ENCODE assay signal across 9 cellular contexts in the genomic region with DNA sequence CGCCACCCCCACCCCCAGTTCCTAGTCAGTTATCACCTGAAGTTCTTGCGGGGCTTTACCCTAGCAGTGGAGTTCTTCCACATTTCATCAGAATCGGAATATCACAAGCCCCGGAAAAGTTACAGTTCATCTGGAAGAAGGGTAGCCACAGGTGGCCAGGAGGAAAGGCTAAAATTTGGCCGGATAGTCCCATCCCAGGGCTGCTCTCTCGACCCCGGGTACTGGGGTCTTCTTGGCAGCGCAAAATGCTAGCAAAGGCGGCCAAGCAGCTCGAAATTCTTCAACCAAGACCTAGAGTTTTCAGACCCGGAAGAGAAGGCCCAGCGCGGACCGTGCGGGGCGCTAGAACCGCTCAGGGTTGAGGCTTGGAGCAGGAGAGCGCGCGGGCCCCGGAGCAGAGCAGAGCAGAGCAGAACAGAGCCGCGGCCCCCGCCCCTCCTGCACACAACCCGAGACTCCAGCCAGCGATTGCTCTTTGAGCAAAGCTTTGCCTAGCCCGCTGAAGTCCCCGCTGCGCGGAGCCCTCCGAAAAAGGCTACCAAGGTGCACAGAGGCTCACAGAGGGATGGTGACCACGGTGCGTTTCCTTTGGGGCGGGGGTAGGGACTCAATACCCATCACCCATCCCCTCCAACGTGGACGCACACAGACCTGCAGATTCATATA. TPM values are rescaled to one million over a fixed set of nuclear protein-coding genes. Genes with fewer than 3 reads are reported as not detected.
DNase-seq lines count a peak whose midpoint lies in the region; ATAC-seq, FAIRE-seq and TF ChIP-seq lines count a peak whose summit lies in the region.
"Had no signal": no experiment of that assay in that cellular context is flagged by ENCODE, and none has a peak within 500 bp of the region (broad histone marks: within the 10 kb centered on the region; RNA-seq: fewer than 3 reads in every experiment).

No MANE protein-coding gene starts in this region.

- DNase-seq in chondrocyte (ENCODE audit: low spot score) (no peak), HepG2 (ENCODE audit: low spot score) (no peak), NOMO-1 treated with DMSO at 0.1 percent for 48 hours (lab: John Stamatoyannopoulos, UW; ENCODE audit: unreplicated experiment) (no peak), NCI-H69 (lab: John Stamatoyannopoulos, UW) (no peak), NCI-H226 (no peak)
- no peak for DNase-seq in activated naive CD4-positive, alpha-beta T cell treated with anti-CD3 and anti-CD28 coated beads, Interleukin-2, amount 50 U/mL, for 16 hours
- DNase-seq: NCI-H524 had no signal

- no peak for TF ChIP-seq CTCF in chondrocyte (IDR thresholded peaks at IDR 0.05)
- no peak for TF ChIP-seq CTCF in HepG2 (CRISPR knock-in tag; IDR thresholded peaks at IDR 0.05)

- peaks cover 19% of the 10 kb centered on the region for H3K4me1 Mint-ChIP-seq in chondrocyte (ENCODE audit: low read depth)

- H2AFZ ChIP-seq in HepG2 (ENCODE audit: low read length): no peak overlapping the region

- POLR2A ChIA-PET in HepG2 (lab: Yijun Ruan, JAX): no interaction called here

- H4K20me1 ChIP-seq in HepG2 (ENCODE audit: insufficient read depth, low read length): no peaks in the 10 kb centered on the region

- CTCF ChIA-PET in HepG2 (lab: Yijun Ruan, JAX; ENCODE audit: low intra/inter-chr PET ratio, low total read pairs): no interaction called here

- WGBS in HepG2 (ENCODE audit: low lambda C conversion rate): 26% methylated on average over 8 of the region's 36 CpGs

- BruUV-seq in HepG2 (replicated peaks; lab: Mats Ljungman, UMichigan): no TSS peak

- peaks cover 96% of the 10 kb centered on the region for H3K27me3 Mint-ChIP-seq in chondrocyte (ENCODE audit: low read depth)

- H3K27ac Mint-ChIP-seq in chondrocyte (ENCODE audit: unreplicated experiment): no peak overlapping the region

- TF ChIP-seq EP300 in HepG2 (IDR thresholded peaks at IDR 0.05; ENCODE audit: low read depth in 2 of 2, low read length in 2 of 2): no peak
- no peak for TF ChIP-seq EP300 in HepG2 (CRISPR knock-in tag; IDR thresholded peaks at IDR 0.05; ENCODE audit: borderline replicate concordance)

- peaks cover 100% of the 10 kb centered on the region for H3K27me3 ChIP-seq in HUES48 (ENCODE audit: control insufficient read depth, insufficient read depth, low read length)
- peaks cover 2 to 44% of the 10 kb centered on the region in 2 experiments; a peak in 4 of 5 replicates for H3K27me3 ChIP-seq in HepG2 (ENCODE audit: control insufficient read depth in 1 of 2, insufficient read depth in 2 of 2, low read length in 2 of 2)
- peaks cover 47 to 56% (median 48%) of the 10 kb centered on the region in 3 donors for H3K27me3 ChIP-seq in skeletal muscle tissue (ENCODE audit: control insufficient read depth in 3 of 3, insufficient read depth in 3 of 3, low read length in 3 of 3)

- H3K9ac ChIP-seq in HUES48 (ENCODE audit: low read depth, low read length): no peak overlapping the region
- H3K9ac ChIP-seq in HepG2 (ENCODE audit: insufficient read depth, low read depth, low read length): no peak overlapping the region
- H3K9ac ChIP-seq in skeletal muscle tissue (ENCODE audit: low read depth in 1 of 3, low read length in 3 of 3): peak overlapping the region in 2 of 3 donors; percentile 20 to 25

- peak; percentile 87 for ATAC-seq in HepG2

- no peaks in the 10 kb centered on the region for H3K9me3 ChIP-seq in HUES48 (ENCODE audit: control insufficient read depth, insufficient read depth, low read length)
- no peaks in the 10 kb centered on the region for H3K9me3 ChIP-seq in HepG2 (ENCODE audit: low read length)
- H3K9me3 ChIP-seq in skeletal muscle tissue (ENCODE audit: control insufficient read depth in 3 of 3, low read length in 3 of 3): no peaks in the 10 kb centered on the region

- H3K27ac ChIP-seq in HUES48 (ENCODE audit: low read depth, low read length) (no peak overlapping the region), HepG2 (ENCODE audit: extremely low read length, insufficient read depth, low read length) (no peak overlapping the region), skeletal muscle tissue (ENCODE audit: low read depth, low read length) (no peak overlapping the region)

- H3K79me2 ChIP-seq in HepG2 (ENCODE audit: insufficient read depth, low read length): no peaks in the 10 kb centered on the region

- intact Hi-C loops in HepG2 (cut with micrococcal nuclease; ENCODE audit: unreplicated experiment): no loop called here

- H3K9me3 Mint-ChIP-seq in chondrocyte (ENCODE audit: low read depth): no peaks in the 10 kb centered on the region

- TF ChIP-seq POLR2A in HepG2 (IDR thresholded peaks at IDR 0.05; ENCODE audit: insufficient read depth in 1 of 2, low read depth in 2 of 2, low read length in 2 of 2): no peak

- no peaks in the 10 kb centered on the region for H3K36me3 ChIP-seq in HUES48 (ENCODE audit: control insufficient read depth, insufficient read depth, low read length)
- H3K36me3 ChIP-seq in HepG2 (replicated peaks in 1 of 2; ENCODE audit: control insufficient read depth in 1 of 2, insufficient read depth in 2 of 2, low read length in 2 of 2): no peaks in the 10 kb centered on the region
- peaks cover 24 to 25% (median 24%) of the 10 kb centered on the region in 3 donors for H3K36me3 ChIP-seq in skeletal muscle tissue (ENCODE audit: control insufficient read depth in 3 of 3, insufficient read depth in 3 of 3, low read length in 3 of 3)

- no peak for FAIRE-seq in HepG2 (lab: Jason Lieb, UNC)

- peak overlapping the region; percentile 36; the same call in 1 of the 2 replicates for H3K4me2 ChIP-seq in HepG2 (ENCODE audit: low read depth, low read length)

- peaks cover 32% of the 10 kb centered on the region for H3K4me1 ChIP-seq in HUES48 (ENCODE audit: control insufficient read depth, insufficient read depth, low read length)
- H3K4me1 ChIP-seq in HepG2 (ENCODE audit: insufficient read depth, low read length): no peaks in the 10 kb centered on the region
- H3K4me1 ChIP-seq in skeletal muscle tissue (ENCODE audit: control insufficient read depth in 3 of 3, insufficient read depth in 3 of 3, low read length in 3 of 3): peaks cover 14 to 18% (median 16%) of the 10 kb centered on the region in 3 donors

- in situ Hi-C loops in HepG2 (cut with HindIII; ENCODE audit: extremely low pct_ligation_motif_present, low pct_unique_long_range_greater_than_20kb): no loop called here

- no peak for TF ChIP-seq RAD21 in HepG2 (CRISPR knock-in tag; IDR thresholded peaks at IDR 0.05)

- peak overlapping the region; percentile 45 for H3K4me3 Mint-ChIP-seq in chondrocyte (ENCODE audit: unreplicated experiment)

- H3K4me3 ChIP-seq in HUES48 (ENCODE audit: low read depth, low read length) (peak overlapping the region; percentile 17; the same call in 1 of the 2 replicates), HepG2 (replicated peaks in 1 of 3; ENCODE audit: insufficient read depth in 1 of 3, low read depth in 2 of 3, low read length in 3 of 3) (no peak overlapping the region), skeletal muscle tissue (ENCODE audit: low read length in 3 of 3) (peak overlapping the region in 2 of 3 donors; percentile 49 to 59)

- H3K36me3 Mint-ChIP-seq in chondrocyte (ENCODE audit: low read depth): peaks cover 9% of the 10 kb centered on the region

TF ChIP-seq in HepG2, 621 proteins besides CTCF, POLR2A, EP300 and RAD21 (continues in another document):
- no peak for TF ChIP-seq SALL1 (CRISPR knock-in tag; IDR thresholded peaks at IDR 0.05)
- TF ChIP-seq, protein P1, sequence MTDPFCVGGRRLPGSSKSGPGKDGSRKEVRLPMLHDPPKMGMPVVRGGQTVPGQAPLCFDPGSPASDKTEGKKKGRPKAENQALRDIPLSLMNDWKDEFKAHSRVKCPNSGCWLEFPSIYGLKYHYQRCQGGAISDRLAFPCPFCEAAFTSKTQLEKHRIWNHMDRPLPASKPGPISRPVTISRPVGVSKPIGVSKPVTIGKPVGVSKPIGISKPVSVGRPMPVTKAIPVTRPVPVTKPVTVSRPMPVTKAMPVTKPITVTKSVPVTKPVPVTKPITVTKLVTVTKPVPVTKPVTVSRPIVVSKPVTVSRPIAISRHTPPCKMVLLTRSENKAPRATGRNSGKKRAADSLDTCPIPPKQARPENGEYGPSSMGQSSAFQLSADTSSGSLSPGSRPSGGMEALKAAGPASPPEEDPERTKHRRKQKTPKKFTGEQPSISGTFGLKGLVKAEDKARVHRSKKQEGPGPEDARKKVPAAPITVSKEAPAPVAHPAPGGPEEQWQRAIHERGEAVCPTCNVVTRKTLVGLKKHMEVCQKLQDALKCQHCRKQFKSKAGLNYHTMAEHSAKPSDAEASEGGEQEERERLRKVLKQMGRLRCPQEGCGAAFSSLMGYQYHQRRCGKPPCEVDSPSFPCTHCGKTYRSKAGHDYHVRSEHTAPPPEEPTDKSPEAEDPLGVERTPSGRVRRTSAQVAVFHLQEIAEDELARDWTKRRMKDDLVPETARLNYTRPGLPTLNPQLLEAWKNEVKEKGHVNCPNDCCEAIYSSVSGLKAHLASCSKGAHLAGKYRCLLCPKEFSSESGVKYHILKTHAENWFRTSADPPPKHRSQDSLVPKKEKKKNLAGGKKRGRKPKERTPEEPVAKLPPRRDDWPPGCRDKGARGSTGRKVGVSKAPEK (CRISPR knock-in tag; IDR thresholded peaks at IDR 0.05; ENCODE audit: borderline replicate concordance): no peak

RNA-seq across cellular contexts. Expression of a gene that starts 8.1 kb away (rescaled TPM):
- total RNA-seq in chondrocyte (0.33 to 0.82 TPM (median 0.62 TPM) in 3 replicates), HepG2 (2016; rRNA removed; fragmentation: Illumina TruSeq; extraction: Trizol) (0.06 and 0.35 TPM in 2 replicates), skeletal muscle tissue (9.9 TPM)
- 0.18 and 0.20 TPM in 2 replicates for total RNA-seq in HepG2 (2016; cell fraction: cytosol; rRNA removed; fragmentation: Illumina TruSeq; extraction: Trizol; ENCODE audit: low read depth)
- 0.40 and 0.54 TPM in 2 replicates for total RNA-seq in HepG2 (2016; cell fraction: insoluble cytoplasmic fraction; rRNA removed; fragmentation: Illumina TruSeq; extraction: Trizol)
- 0.31 and 0.40 TPM in 2 replicates for total RNA-seq in HepG2 (2016; cell fraction: membrane; rRNA removed; fragmentation: Illumina TruSeq; extraction: Trizol)
- total RNA-seq in HepG2 (2016; cell fraction: nucleus; rRNA removed; fragmentation: Illumina TruSeq; extraction: Trizol): 0.78 and 1.2 TPM in 2 replicates
- polyA plus RNA-seq in HepG2 (2011; rRNA removed): 0.20 and 0.30 TPM in 2 replicates
- polyA plus RNA-seq in HepG2 (2011; cell fraction: cytosol; rRNA removed): 0.04 and 0.28 TPM in 2 replicates
- 0.66 and 0.69 TPM in 2 replicates for polyA plus RNA-seq in HepG2 (2011; cell fraction: nucleus; rRNA removed)
- 0.16 and 0.17 TPM in 2 replicates for polyA plus RNA-seq in HepG2 (2012)
- polyA plus RNA-seq in HepG2 (2016; cell fraction: cytosol; fragmentation: Illumina TruSeq; extraction: Trizol; ENCODE audit: low read depth): 0.43 and 0.58 TPM in 2 replicates
- polyA plus RNA-seq in HepG2 (2016; cell fraction: insoluble cytoplasmic fraction; fragmentation: Illumina TruSeq; extraction: Trizol; ENCODE audit: low read depth): 0.22 and 0.24 TPM in 2 replicates
- polyA plus RNA-seq in HepG2 (2016; cell fraction: membrane; fragmentation: Illumina TruSeq; extraction: Trizol; ENCODE audit: low read depth): 0.40 TPM in 2 replicates
- 3.1 and 4.9 TPM in 2 replicates for polyA plus RNA-seq in HepG2 (2016; cell fraction: nucleus; fragmentation: Illumina TruSeq; extraction: Trizol; ENCODE audit: insufficient read depth, low read depth)
- polyA minus RNA-seq in HepG2 (2011; rRNA and poly(A)+ RNA removed; ENCODE audit: low replicate concordance): 0.08 and 1.8 TPM in 2 replicates
- not detected in 2 replicates for polyA minus RNA-seq in HepG2 (2011; cell fraction: cytosol; rRNA and poly(A)+ RNA removed)
- 0.25 and 0.90 TPM in 2 replicates for polyA minus RNA-seq in HepG2 (2011; cell fraction: nucleus; rRNA and poly(A)+ RNA removed)

Comparison
In these comparisons a context has a peak if more than half of its experiments do, and no peak if none do; other contexts are left out.
1. H3K4me3 ChIP-seq: peak in HUES48 (single experiment) and skeletal muscle tissue (2 of 3); none in HepG2 (0 of 3).
2. H3K9ac ChIP-seq: peak in skeletal muscle tissue (2 of 3); none in HUES48 (single experiment) and HepG2 (single experiment).